In the genomic region with DNA sequence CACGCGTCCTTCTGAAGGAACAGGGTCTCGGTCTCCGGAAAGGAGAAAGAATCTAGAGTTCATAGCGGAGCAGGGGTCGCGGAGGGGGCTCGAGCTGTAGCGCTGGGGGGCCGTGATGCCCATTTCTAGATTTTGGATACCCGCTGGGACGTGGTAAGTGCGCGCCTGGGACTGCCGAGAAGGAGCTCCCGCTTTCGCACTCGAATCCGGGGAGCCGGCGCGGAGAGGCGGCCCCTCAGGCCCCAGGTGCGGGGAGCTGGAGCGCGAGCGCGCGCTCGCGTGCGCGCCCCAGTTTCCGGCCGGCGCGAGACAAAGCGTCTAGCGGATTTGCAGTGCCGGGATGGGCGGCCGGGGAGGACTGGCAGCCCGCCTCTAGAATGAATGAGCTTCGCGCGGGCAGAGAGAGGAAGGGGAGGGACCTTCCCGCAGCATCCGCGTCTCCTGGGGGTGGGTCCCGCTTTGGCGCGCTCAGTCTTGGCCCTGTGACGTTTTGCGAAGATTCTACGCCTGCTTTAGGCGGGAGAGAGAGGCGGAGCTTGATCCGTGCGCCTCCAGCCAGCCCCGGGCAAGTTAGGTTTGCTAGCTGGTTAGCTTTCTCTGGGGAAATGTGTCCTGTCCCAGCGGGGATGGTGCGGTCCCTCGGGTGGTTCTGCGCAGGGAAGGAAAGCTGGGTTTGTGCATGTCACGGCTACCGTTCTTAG, we compare ENCODE assay signal across 1 cellular context.
A peak's percentile ranks its signal among the peaks of the same experiment; 100 is the strongest.
TF ChIP-seq lines count a peak whose summit lies in the region.

No MANE protein-coding gene starts in this region.

TF ChIP-seq in HepG2, 621 proteins besides CTCF, POLR2A, EP300 and RAD21 (continued from another document and continues in another):
- TF ChIP-seq HNF1A (IDR thresholded peaks at IDR 0.05; ENCODE audit: low read depth) = no peak
- TF ChIP-seq HNF1A (CRISPR knock-in tag; IDR thresholded peaks at IDR 0.05; ENCODE audit: borderline replicate concordance) = peak; percentile 10; the same call in 1 of the 2 replicates
- TF ChIP-seq MLX (CRISPR knock-in tag; IDR thresholded peaks at IDR 0.05) = no peak
- TF ChIP-seq, protein P1, sequence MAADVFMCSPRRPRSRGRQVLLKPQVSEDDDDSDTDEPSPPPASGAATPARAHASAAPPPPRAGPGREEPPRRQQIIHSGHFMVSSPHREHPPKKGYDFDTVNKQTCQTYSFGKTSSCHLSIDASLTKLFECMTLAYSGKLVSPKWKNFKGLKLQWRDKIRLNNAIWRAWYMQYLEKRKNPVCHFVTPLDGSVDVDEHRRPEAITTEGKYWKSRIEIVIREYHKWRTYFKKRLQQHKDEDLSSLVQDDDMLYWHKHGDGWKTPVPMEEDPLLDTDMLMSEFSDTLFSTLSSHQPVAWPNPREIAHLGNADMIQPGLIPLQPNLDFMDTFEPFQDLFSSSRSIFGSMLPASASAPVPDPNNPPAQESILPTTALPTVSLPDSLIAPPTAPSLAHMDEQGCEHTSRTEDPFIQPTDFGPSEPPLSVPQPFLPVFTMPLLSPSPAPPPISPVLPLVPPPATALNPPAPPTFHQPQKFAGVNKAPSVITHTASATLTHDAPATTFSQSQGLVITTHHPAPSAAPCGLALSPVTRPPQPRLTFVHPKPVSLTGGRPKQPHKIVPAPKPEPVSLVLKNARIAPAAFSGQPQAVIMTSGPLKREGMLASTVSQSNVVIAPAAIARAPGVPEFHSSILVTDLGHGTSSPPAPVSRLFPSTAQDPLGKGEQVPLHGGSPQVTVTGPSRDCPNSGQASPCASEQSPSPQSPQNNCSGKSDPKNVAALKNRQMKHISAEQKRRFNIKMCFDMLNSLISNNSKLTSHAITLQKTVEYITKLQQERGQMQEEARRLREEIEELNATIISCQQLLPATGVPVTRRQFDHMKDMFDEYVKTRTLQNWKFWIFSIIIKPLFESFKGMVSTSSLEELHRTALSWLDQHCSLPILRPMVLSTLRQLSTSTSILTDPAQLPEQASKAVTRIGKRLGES (CRISPR knock-in tag; IDR thresholded peaks at IDR 0.05; ENCODE audit: borderline replicate concordance) = no peak
- TF ChIP-seq ZNF550 (CRISPR knock-in tag; IDR thresholded peaks at IDR 0.05; ENCODE audit: borderline replicate concordance) = no peak
- no peak for TF ChIP-seq ZNF121 (CRISPR knock-in tag; IDR thresholded peaks at IDR 0.05)
- TF ChIP-seq ZNF383 (CRISPR knock-in tag; IDR thresholded peaks at IDR 0.05; ENCODE audit: borderline replicate concordance) = no peak
- TF ChIP-seq TOE1 (CRISPR knock-in tag; IDR thresholded peaks at IDR 0.05) = no peak
- TF ChIP-seq ZBTB42 (CRISPR knock-in tag; IDR thresholded peaks at IDR 0.05) = 0 out of 2 replicates have a peak, but pooled peaks have one; percentile 57
- no peak for TF ChIP-seq ZBTB8A (CRISPR knock-in tag; IDR thresholded peaks at IDR 0.05; ENCODE audit: borderline replicate concordance, low read depth)
- TF ChIP-seq HNF4G (IDR thresholded peaks at IDR 0.05; ENCODE audit: borderline replicate concordance, low read depth, low read length) = no peak
- TF ChIP-seq HNF4G (CRISPR knock-in tag; IDR thresholded peaks at IDR 0.05; ENCODE audit: borderline replicate concordance, low read depth) = no peak
- no peak for TF ChIP-seq ZNF253 (CRISPR knock-in tag; IDR thresholded peaks at IDR 0.05; ENCODE audit: borderline replicate concordance)
- TF ChIP-seq, protein P2, sequence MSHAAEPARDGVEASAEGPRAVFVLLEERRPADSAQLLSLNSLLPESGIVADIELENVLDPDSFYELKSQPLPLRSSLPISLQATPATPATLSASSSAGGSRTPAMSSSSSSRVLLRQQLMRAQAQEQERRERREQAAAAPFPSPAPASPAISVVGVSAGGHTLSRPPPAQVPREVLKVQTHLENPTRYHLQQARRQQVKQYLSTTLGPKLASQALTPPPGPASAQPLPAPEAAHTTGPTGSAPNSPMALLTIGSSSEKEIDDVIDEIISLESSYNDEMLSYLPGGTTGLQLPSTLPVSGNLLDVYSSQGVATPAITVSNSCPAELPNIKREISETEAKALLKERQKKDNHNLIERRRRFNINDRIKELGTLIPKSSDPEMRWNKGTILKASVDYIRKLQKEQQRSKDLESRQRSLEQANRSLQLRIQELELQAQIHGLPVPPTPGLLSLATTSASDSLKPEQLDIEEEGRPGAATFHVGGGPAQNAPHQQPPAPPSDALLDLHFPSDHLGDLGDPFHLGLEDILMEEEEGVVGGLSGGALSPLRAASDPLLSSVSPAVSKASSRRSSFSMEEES (CRISPR knock-in tag; IDR thresholded peaks at IDR 0.05) = no peak
- TF ChIP-seq RBFOX2 (IDR thresholded peaks at IDR 0.05; ENCODE audit: low read depth, low read length) = peak; percentile 77
- no peak for TF ChIP-seq HDAC6 (IDR thresholded peaks at IDR 0.05; ENCODE audit: low read depth, low read length)
- TF ChIP-seq ZNF329 (CRISPR knock-in tag; IDR thresholded peaks at IDR 0.05; ENCODE audit: low read depth) = no peak
- TF ChIP-seq MEIS1 (CRISPR knock-in tag; IDR thresholded peaks at IDR 0.05; ENCODE audit: borderline replicate concordance) = no peak
- TF ChIP-seq KAT7 (CRISPR knock-in tag; IDR thresholded peaks at IDR 0.05; ENCODE audit: borderline replicate concordance) = no peak
- TF ChIP-seq, protein P3, sequence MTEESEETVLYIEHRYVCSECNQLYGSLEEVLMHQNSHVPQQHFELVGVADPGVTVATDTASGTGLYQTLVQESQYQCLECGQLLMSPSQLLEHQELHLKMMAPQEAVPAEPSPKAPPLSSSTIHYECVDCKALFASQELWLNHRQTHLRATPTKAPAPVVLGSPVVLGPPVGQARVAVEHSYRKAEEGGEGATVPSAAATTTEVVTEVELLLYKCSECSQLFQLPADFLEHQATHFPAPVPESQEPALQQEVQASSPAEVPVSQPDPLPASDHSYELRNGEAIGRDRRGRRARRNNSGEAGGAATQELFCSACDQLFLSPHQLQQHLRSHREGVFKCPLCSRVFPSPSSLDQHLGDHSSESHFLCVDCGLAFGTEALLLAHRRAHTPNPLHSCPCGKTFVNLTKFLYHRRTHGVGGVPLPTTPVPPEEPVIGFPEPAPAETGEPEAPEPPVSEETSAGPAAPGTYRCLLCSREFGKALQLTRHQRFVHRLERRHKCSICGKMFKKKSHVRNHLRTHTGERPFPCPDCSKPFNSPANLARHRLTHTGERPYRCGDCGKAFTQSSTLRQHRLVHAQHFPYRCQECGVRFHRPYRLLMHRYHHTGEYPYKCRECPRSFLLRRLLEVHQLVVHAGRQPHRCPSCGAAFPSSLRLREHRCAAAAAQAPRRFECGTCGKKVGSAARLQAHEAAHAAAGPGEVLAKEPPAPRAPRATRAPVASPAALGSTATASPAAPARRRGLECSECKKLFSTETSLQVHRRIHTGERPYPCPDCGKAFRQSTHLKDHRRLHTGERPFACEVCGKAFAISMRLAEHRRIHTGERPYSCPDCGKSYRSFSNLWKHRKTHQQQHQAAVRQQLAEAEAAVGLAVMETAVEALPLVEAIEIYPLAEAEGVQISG (CRISPR knock-in tag; IDR thresholded peaks at IDR 0.05) = peak; percentile 34; the same call in 1 of the 2 replicates
- no peak for TF ChIP-seq ZFP36 (IDR thresholded peaks at IDR 0.05; ENCODE audit: borderline replicate concordance, low read depth, low read length, partially characterized antibody)
- TF ChIP-seq ZNF230 (CRISPR knock-in tag; IDR thresholded peaks at IDR 0.05) = no peak
- TF ChIP-seq ZNF790 (CRISPR knock-in tag; IDR thresholded peaks at IDR 0.05; ENCODE audit: borderline replicate concordance) = no peak
- no peak for TF ChIP-seq ZNF570 (CRISPR knock-in tag; IDR thresholded peaks at IDR 0.05; ENCODE audit: borderline replicate concordance)
- TF ChIP-seq CBX5 (CRISPR knock-in tag; IDR thresholded peaks at IDR 0.05; ENCODE audit: borderline replicate concordance) = no peak
- peak; percentile 56; the same call in 1 of the 2 replicates for TF ChIP-seq NFYC (CRISPR knock-in tag; IDR thresholded peaks at IDR 0.05)
- TF ChIP-seq RELA (CRISPR knock-in tag; IDR thresholded peaks at IDR 0.05) = no peak
- TF ChIP-seq TBP (CRISPR knock-in tag; IDR thresholded peaks at IDR 0.05) = no peak
- TF ChIP-seq CERS6 (CRISPR knock-in tag; IDR thresholded peaks at IDR 0.05) = no peak
- TF ChIP-seq ZNF503 (CRISPR knock-in tag; IDR thresholded peaks at IDR 0.05) = no peak
- no peak for TF ChIP-seq ZNF3 (CRISPR knock-in tag; IDR thresholded peaks at IDR 0.05)
- TF ChIP-seq ZMYM4 (CRISPR knock-in tag; IDR thresholded peaks at IDR 0.05) = peak; percentile 46; the same call in 1 of the 2 replicates
- peak; percentile 85 for TF ChIP-seq GABPB1 (CRISPR knock-in tag; IDR thresholded peaks at IDR 0.05)
- no peak for TF ChIP-seq ZNF160 (CRISPR knock-in tag; IDR thresholded peaks at IDR 0.05)
- TF ChIP-seq ZKSCAN5 (CRISPR knock-in tag; IDR thresholded peaks at IDR 0.05) = no peak
- no peak for TF ChIP-seq ZNF292 (CRISPR knock-in tag; IDR thresholded peaks at IDR 0.05; ENCODE audit: borderline replicate concordance, low read depth)
- no peak for TF ChIP-seq ZNF326 (CRISPR knock-in tag; IDR thresholded peaks at IDR 0.05; ENCODE audit: borderline replicate concordance)
- TF ChIP-seq HNRNPUL1 (IDR thresholded peaks at IDR 0.05; ENCODE audit: low read depth, low read length) = no peak
- TF ChIP-seq ZHX1 (CRISPR knock-in tag; IDR thresholded peaks at IDR 0.05; ENCODE audit: low read depth) = 0 out of 2 replicates have a peak, but pooled peaks have one; percentile 17
